In the genomic region with DNA sequence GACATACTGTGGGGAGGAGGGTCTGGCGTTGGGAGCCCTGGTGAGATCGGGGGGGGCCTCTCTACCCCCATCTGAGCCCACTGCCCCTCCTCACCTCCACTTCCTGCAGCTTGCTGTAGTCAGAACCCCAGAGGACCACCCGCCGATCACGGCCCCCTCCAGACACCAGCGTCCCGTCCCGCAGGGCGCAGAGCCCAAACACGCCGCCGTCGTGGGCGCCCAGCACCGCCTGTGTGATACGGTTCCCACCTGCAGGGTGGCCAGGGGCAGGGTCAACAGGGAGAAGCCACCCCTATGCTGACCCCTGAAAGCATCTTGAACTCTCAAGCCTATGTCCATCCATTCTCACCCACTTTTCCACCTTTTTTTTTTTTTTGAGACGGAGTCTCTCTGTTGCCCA, we compare ENCODE assay signal across 18 cellular contexts. TPM values are rescaled to one million over a fixed set of nuclear protein-coding genes. Genes with fewer than 3 reads are reported as not detected.
DNase-seq lines count a peak whose midpoint lies in the region; ATAC-seq, FAIRE-seq and TF ChIP-seq lines count a peak whose summit lies in the region.
"Had no signal": no experiment of that assay in that cellular context is flagged by ENCODE, and none has a peak within 500 bp of the region (broad histone marks: within the 10 kb centered on the region; RNA-seq: fewer than 3 reads in every experiment).

No MANE protein-coding gene starts in this region.

- H3K4me1 Mint-ChIP-seq in natural killer cell treated with Interleukin-12 subunit alpha and Interleukin-12 subunit beta and Interleukin-15 and Interleukin-18, amount 100 ng/mL, for 72 hours (ENCODE audit: low read depth in 2 of 2): peaks cover 14 to 18% of the 10 kb centered on the region in 2 donors
- peaks cover 0 to 4% of the 10 kb centered on the region in 2 donors for H3K4me1 Mint-ChIP-seq in natural killer cell
- peaks cover 22% of the 10 kb centered on the region for H3K4me1 Mint-ChIP-seq in stimulated activated effector memory CD8-positive, alpha-beta T cell treated with anti-CD3 and anti-CD28 coated beads, Interleukin-12 subunit alpha, Interleukin-12 subunit beta, amount 100 ng/mL, for 72 hours
- H3K4me1 Mint-ChIP-seq: CD14-positive monocyte had no signal

- H3K9me1 ChIP-seq in K562 (ENCODE audit: control insufficient read depth, insufficient read depth, low read length): no peaks in the 10 kb centered on the region

- H3K4me1 ChIP-seq in K562 (replicated peaks in 1 of 2; ENCODE audit: control insufficient read depth in 2 of 2, insufficient read depth in 2 of 2, low read length in 2 of 2) (peaks cover 3 to 12% of the 10 kb centered on the region in 2 experiments; a peak in 3 of 5 replicates), stomach (peaks cover 0 to 3% (median under 1%) of the 10 kb centered on the region in 4 donors)

- in situ Hi-C loops in K562 (cut with MboI): no loop called here

- no peak overlapping the region for H3K4me3 Mint-ChIP-seq in natural killer cell treated with Interleukin-12 subunit alpha and Interleukin-12 subunit beta and Interleukin-15 and Interleukin-18, amount 100 ng/mL, for 72 hours
- no peak overlapping the region for H3K4me3 Mint-ChIP-seq in natural killer cell
- H3K4me3 Mint-ChIP-seq in stimulated activated effector memory CD8-positive, alpha-beta T cell treated with anti-CD3 and anti-CD28 coated beads, Interleukin-12 subunit alpha, Interleukin-12 subunit beta, amount 100 ng/mL, for 72 hours: no peak overlapping the region
- H3K4me3 Mint-ChIP-seq: CD14-positive monocyte; CD4-positive, alpha-beta memory T cell; H9 had no signal

- H3K27me3 ChIP-seq in K562 (ENCODE audit: control insufficient read depth in 2 of 2, insufficient read depth in 2 of 2, low read length in 2 of 2) (no peaks in the 10 kb centered on the region), stomach (no peaks in the 10 kb centered on the region)
- H3K27me3 ChIP-seq: BLaER1 had no signal

- POLR2A ChIA-PET in K562 (lab: Yijun Ruan, JAX): interaction anchor here (3.8 kb wide), 1 partner anchor 12 kb away, joined by 19 read pairs; no protein-coding TSS in a partner anchor

- 94% methylated on average over 14 of the region's 17 CpGs for WGBS in K562 (ENCODE audit: insufficient coverage, low coverage, missing lambda C conversion rate)
- 90 to 94% (median 92%) methylated on average over 6 to 17 of the region's 17 CpGs for WGBS in stomach, 5 donors

- H3K27me3 Mint-ChIP-seq in natural killer cell treated with Interleukin-12 subunit alpha and Interleukin-12 subunit beta and Interleukin-15 and Interleukin-18, amount 100 ng/mL, for 72 hours: no peaks in the 10 kb centered on the region
- no peaks in the 10 kb centered on the region for H3K27me3 Mint-ChIP-seq in natural killer cell (ENCODE audit: low read depth in 2 of 2)
- H3K27me3 Mint-ChIP-seq: CD4-positive, alpha-beta memory T cell had no signal

- TF ChIP-seq POLR2A in K562 (conservative IDR thresholded peaks at IDR 0.05): no peak
- TF ChIP-seq POLR2A in stomach (IDR thresholded peaks at IDR 0.05): no peak

- DNase-seq in natural killer cell treated with Interleukin-12 subunit alpha and Interleukin-12 subunit beta and Interleukin-15 and Interleukin-18, amount 100 ng/mL, for 72 hours (ENCODE audit: low spot score): no peak
- no peak for DNase-seq in natural killer cell
- no peak for DNase-seq in K562 (ENCODE audit: extremely low read depth in 1 of 4, low spot score in 3 of 4)
- DNase-seq in stimulated activated effector memory CD8-positive, alpha-beta T cell treated with anti-CD3 and anti-CD28 coated beads, Interleukin-12 subunit alpha, Interleukin-12 subunit beta, amount 100 ng/mL, for 72 hours (ENCODE audit: low spot score in 2 of 2): no peak
- DNase-seq in stomach: no peak
- DNase-seq in GF-D8 (lab: John Stamatoyannopoulos, UW): no peak
- no peak for DNase-seq in posterior cingulate gyrus
- DNase-seq: 8988T; CD4-positive, alpha-beta memory T cell; DMS79 treated with DMSO at 0.1 percent for 48 hours; GOT3; H9 had no signal

- no peaks in the 10 kb centered on the region for H3K9me3 ChIP-seq in K562 (replicated peaks; ENCODE audit: control insufficient read depth, insufficient read depth, low read depth, low read length)
- H3K9me3 ChIP-seq in stomach: no peaks in the 10 kb centered on the region
- H3K9me3 ChIP-seq: BLaER1 had no signal

- no TSS peak for BruUV-seq in K562 (replicated peaks; lab: Mats Ljungman, UMichigan)

- no peak for FAIRE-seq in K562 (lab: Jason Lieb, UNC)
- FAIRE-seq: GM12878 had no signal

- TF ChIP-seq CTCF in natural killer cell (IDR thresholded peaks at IDR 0.05) (no peak), K562 (IDR thresholded peaks at IDR 0.05 in 2 of 3, conservative IDR thresholded peaks at IDR 0.05 in 1 of 3; ENCODE audit: insufficient read depth in 2 of 3, low read depth in 1 of 3, low read length in 3 of 3) (no peak), stomach (IDR thresholded peaks at IDR 0.05) (no peak)

- H3K27ac ChIP-seq in K562 (ENCODE audit: extremely low read depth, low read depth, low read length) (no peak overlapping the region), stomach (no peak overlapping the region)
- H3K27ac ChIP-seq: BLaER1, HL-60 had no signal

- ATAC-seq in natural killer cell treated with Interleukin-12 subunit alpha and Interleukin-12 subunit beta and Interleukin-15 and Interleukin-18, amount 100 ng/mL, for 72 hours: peak; percentile 28 to 43
- ATAC-seq in natural killer cell (no peak), K562 (no peak)
- ATAC-seq in stimulated activated effector memory CD8-positive, alpha-beta T cell treated with anti-CD3 and anti-CD28 coated beads, Interleukin-12 subunit alpha, Interleukin-12 subunit beta, amount 100 ng/mL, for 72 hours: no peak
- ATAC-seq: GM12878 had no signal

- no peak for TF ChIP-seq EP300 in K562 (IDR thresholded peaks at IDR 0.05; ENCODE audit: low read length)
- TF ChIP-seq EP300 in stomach (IDR thresholded peaks at IDR 0.05): no peak

- H3K79me2 ChIP-seq in K562 (ENCODE audit: control insufficient read depth, insufficient read depth, low read length): peaks cover 5% of the 10 kb centered on the region; the same call in 2 of the 3 replicates

- H4K20me1 ChIP-seq in K562 (replicated peaks; ENCODE audit: control insufficient read depth, insufficient read depth, low read length): no peaks in the 10 kb centered on the region
- H4K20me1 ChIP-seq: BLaER1 had no signal

- intact Hi-C loops in natural killer cell (cut with micrococcal nuclease): no loop called here
- intact Hi-C loops in K562 (cut with micrococcal nuclease): no loop called here
- intact Hi-C loops in stomach (cut with DNase I; ENCODE audit: low total_unique reads): no loop called here
- intact Hi-C loops in posterior cingulate gyrus (cut with DNase I): no loop called here

- no peak for TF ChIP-seq RAD21 in K562 (CRISPR knock-in tag; conservative IDR thresholded peaks at IDR 0.05 in 1 of 2, IDR thresholded peaks at IDR 0.05 in 1 of 2)

- H2AFZ ChIP-seq in K562 (ENCODE audit: low read depth, low read length): no peak overlapping the region

- H3K36me3 Mint-ChIP-seq in natural killer cell treated with Interleukin-12 subunit alpha and Interleukin-12 subunit beta and Interleukin-15 and Interleukin-18, amount 100 ng/mL, for 72 hours: peaks cover 23% of the 10 kb centered on the region
- H3K36me3 Mint-ChIP-seq in natural killer cell: no peaks in the 10 kb centered on the region
- H3K36me3 Mint-ChIP-seq in stimulated activated effector memory CD8-positive, alpha-beta T cell treated with anti-CD3 and anti-CD28 coated beads, Interleukin-12 subunit alpha, Interleukin-12 subunit beta, amount 100 ng/mL, for 72 hours: peaks cover 100% of the 10 kb centered on the region

- H3K9me3 Mint-ChIP-seq in natural killer cell treated with Interleukin-12 subunit alpha and Interleukin-12 subunit beta and Interleukin-15 and Interleukin-18, amount 100 ng/mL, for 72 hours: no peaks in the 10 kb centered on the region
- H3K9me3 Mint-ChIP-seq in natural killer cell: no peaks in the 10 kb centered on the region
- H3K9me3 Mint-ChIP-seq in stimulated activated effector memory CD8-positive, alpha-beta T cell treated with anti-CD3 and anti-CD28 coated beads, Interleukin-12 subunit alpha, Interleukin-12 subunit beta, amount 100 ng/mL, for 72 hours: no peaks in the 10 kb centered on the region
- H3K9me3 Mint-ChIP-seq: CD14-positive monocyte; CD4-positive, alpha-beta memory T cell; H9 had no signal

- no peak overlapping the region for H3K4me3 ChIP-seq in K562
- no peak overlapping the region for H3K4me3 ChIP-seq in stomach
- H3K4me3 ChIP-seq: BLaER1, GM12878 had no signal

- CTCF ChIA-PET in K562 (lab: Yijun Ruan, JAX; ENCODE audit: low intra/inter-chr PET ratio): no interaction called here

- 0 out of 4 replicates have a peak overlapping the region, but pooled peaks of 1 of the 2 experiments have one; percentile 52 for H3K9ac ChIP-seq in K562 (ENCODE audit: insufficient read depth in 1 of 2, low read depth in 2 of 2, low read length in 2 of 2)
- H3K9ac ChIP-seq: BLaER1 had no signal

- H3K36me3 ChIP-seq in K562 (ENCODE audit: control insufficient read depth, insufficient read depth, low read length): peaks cover 64% of the 10 kb centered on the region; the same call in 2 of the 3 replicates
- H3K36me3 ChIP-seq in stomach: peaks cover 38 to 99% (median 98%) of the 10 kb centered on the region in 4 donors

- H3K4me2 ChIP-seq in K562 (ENCODE audit: insufficient read depth, low read length): no peak overlapping the region
- H3K4me2 ChIP-seq: BLaER1 had no signal

- H3K27ac Mint-ChIP-seq in natural killer cell treated with Interleukin-12 subunit alpha and Interleukin-12 subunit beta and Interleukin-15 and Interleukin-18, amount 100 ng/mL, for 72 hours: peak overlapping the region in 1 of 2 donors; percentile 2
- H3K27ac Mint-ChIP-seq in natural killer cell: no peak overlapping the region
- H3K27ac Mint-ChIP-seq in stimulated activated effector memory CD8-positive, alpha-beta T cell treated with anti-CD3 and anti-CD28 coated beads, Interleukin-12 subunit alpha, Interleukin-12 subunit beta, amount 100 ng/mL, for 72 hours: peak overlapping the region; percentile 61

RNA-seq across cellular contexts. Expression of a gene that starts 17.8 kb away (rescaled TPM):
- total RNA-seq in natural killer cell treated with Interleukin-12 subunit alpha and Interleukin-12 subunit beta and Interleukin-15 and Interleukin-18, amount 100 ng/mL, for 72 hours: 100 to 1,000 TPM; 232 to 255 TPM
- total RNA-seq in natural killer cell (100 to 1,000 TPM; 112 to 136 (median 117) TPM), K562 (2014; rRNA removed) (38.8 and 45.0 TPM in 2 replicates), K562 (2014; rRNA removed; fragmentation: Illumina TruSeq; extraction: Trizol) (13.0 and 16.7 TPM in 2 replicates), K562 (2015; rRNA removed; fragmentation: Illumina TruSeq; extraction: Trizol) (19.6 and 21.6 TPM in 2 replicates), K562 (2021) (56.3 and 69.6 TPM in 2 replicates), stomach (100 to 1,000 TPM in 2 of 5 donors, 10 to 100 TPM in 3; 17.8 to 387 (median 33.8) TPM)
- total RNA-seq in K562 (2011; cell fraction: chromatin; rRNA removed; ENCODE audit: low replicate concordance): 111 and 247 TPM in 2 replicates
- 153 and 167 TPM in 2 replicates for total RNA-seq in K562 (2011; cell fraction: nucleolus; rRNA removed)
- total RNA-seq in K562 (2011; cell fraction: nucleoplasm; rRNA removed): 116 and 121 TPM in 2 replicates
- polyA plus RNA-seq in K562 (2011; rRNA removed) (24.8 and 42.3 TPM in 2 replicates), K562 (2014; fragmentation: Illumina TruSeq; extraction: Trizol) (30.7 and 40.9 TPM in 2 replicates), K562 (2014; fragmentation: Nextera tagmentation; extraction: Ambion mirVana) (1 to 10 TPM; 2.6 to 2.7 TPM), K562 (2014; rRNA removed) (50.9 and 53.9 TPM in 2 replicates), stomach (10 to 100 TPM; 28.6 to 53.0 (median 31.8) TPM)
- 33.6 and 35.3 TPM in 2 replicates for polyA plus RNA-seq in K562 (2011; cell fraction: cytosol; rRNA removed)
- 183 and 277 TPM in 2 replicates for polyA plus RNA-seq in K562 (2011; cell fraction: nucleus; rRNA removed)
- 52.0 and 83.3 TPM in 2 replicates for polyA plus RNA-seq in K562 (2012)
- polyA minus RNA-seq in K562 (2011; rRNA and poly(A)+ RNA removed): 17.6 and 20.1 TPM in 2 replicates
- 23.7 and 26.5 TPM in 2 replicates for polyA minus RNA-seq in K562 (2011; cell fraction: cytosol; rRNA and poly(A)+ RNA removed)
- 41.0 and 43.9 TPM in 2 replicates for polyA minus RNA-seq in K562 (2011; cell fraction: nucleus; rRNA and poly(A)+ RNA removed)

RNA-seq across cellular contexts. Expression of a gene that starts 19.4 kb away (rescaled TPM):
- under 1 TPM in 1 of 2 donors, not detected in 1; 0.24 TPM for total RNA-seq in natural killer cell treated with Interleukin-12 subunit alpha and Interleukin-12 subunit beta and Interleukin-15 and Interleukin-18, amount 100 ng/mL, for 72 hours
- total RNA-seq in natural killer cell (under 1 TPM in 2 of 3 donors, not detected in 1; 0.12 to 0.13 TPM), K562 (2014; rRNA removed) (not detected in 2 replicates), K562 (2014; rRNA removed; fragmentation: Illumina TruSeq; extraction: Trizol) (not detected in 2 replicates), K562 (2015; rRNA removed; fragmentation: Illumina TruSeq; extraction: Trizol) (not detected in 2 replicates), K562 (2021) (0.07 and 0.09 TPM in 2 replicates), stomach (1 to 10 TPM; 1.3 to 5.8 (median 2.0) TPM)
- total RNA-seq in K562 (2011; cell fraction: chromatin; rRNA removed; ENCODE audit: low replicate concordance): 0.12 TPM in 2 replicates
- not detected in 2 replicates for total RNA-seq in K562 (2011; cell fraction: nucleolus; rRNA removed)
- total RNA-seq in K562 (2011; cell fraction: nucleoplasm; rRNA removed): not detected in 2 replicates
- polyA plus RNA-seq in K562 (2011; rRNA removed) (0.03 TPM in 1 of 2 replicates, not detected in the other), K562 (2014; fragmentation: Illumina TruSeq; extraction: Trizol) (0.04 and 0.12 TPM in 2 replicates), K562 (2014; fragmentation: Nextera tagmentation; extraction: Ambion mirVana) (not detected), K562 (2014; rRNA removed) (0.03 TPM in 1 of 2 replicates, not detected in the other), stomach (1 to 10 TPM in 2 of 3 donors, under 1 TPM in 1; 0.60 to 3.2 (median 2.9) TPM)
- polyA plus RNA-seq in K562 (2011; cell fraction: cytosol; rRNA removed): 0.03 TPM in 1 of 2 replicates, not detected in the other
- polyA plus RNA-seq in K562 (2011; cell fraction: nucleus; rRNA removed): 0.06 TPM in 2 replicates
- 0.16 and 0.21 TPM in 2 replicates for polyA plus RNA-seq in K562 (2012)
- polyA minus RNA-seq in K562 (2011; rRNA and poly(A)+ RNA removed): not detected in 2 replicates
- polyA minus RNA-seq in K562 (2011; cell fraction: cytosol; rRNA and poly(A)+ RNA removed): not detected in 2 replicates
- polyA minus RNA-seq in K562 (2011; cell fraction: nucleus; rRNA and poly(A)+ RNA removed): 0.13 TPM in 1 of 2 replicates, not detected in the other
- total RNA-seq: A673; CD4-positive, alpha-beta memory T cell; GM12878 had no signal
- polyA plus RNA-seq: AG04450; CD14-positive monocyte; CD4-positive, alpha-beta memory T cell; GM12878 had no signal

RNA-seq across cellular contexts. Expression of a gene that starts 36.8 kb away (rescaled TPM):
- total RNA-seq in natural killer cell treated with Interleukin-12 subunit alpha and Interleukin-12 subunit beta and Interleukin-15 and Interleukin-18, amount 100 ng/mL, for 72 hours: 10 to 100 TPM; 17.0 to 17.5 TPM
- total RNA-seq in natural killer cell (10 to 100 TPM in 1 of 3 donors, 1 to 10 TPM in 2; 8.2 to 10.4 (median 9.0) TPM), K562 (2014; rRNA removed) (5.5 and 7.7 TPM in 2 replicates), K562 (2014; rRNA removed; fragmentation: Illumina TruSeq; extraction: Trizol) (8.4 and 9.0 TPM in 2 replicates), K562 (2015; rRNA removed; fragmentation: Illumina TruSeq; extraction: Trizol) (12.2 and 12.9 TPM in 2 replicates), K562 (2021) (16.8 and 18.8 TPM in 2 replicates), stomach (10 to 100 TPM in 1 of 5 donors, 1 to 10 TPM in 3, under 1 TPM in 1; under 0.01 to 27.5 (median 3.7) TPM)
- total RNA-seq in K562 (2011; cell fraction: chromatin; rRNA removed; ENCODE audit: low replicate concordance): 15.8 and 30.8 TPM in 2 replicates
- total RNA-seq in K562 (2011; cell fraction: nucleolus; rRNA removed): 9.5 TPM in 2 replicates
- total RNA-seq in K562 (2011; cell fraction: nucleoplasm; rRNA removed): 10.4 and 11.7 TPM in 2 replicates
- polyA plus RNA-seq in K562 (2011; rRNA removed) (14.2 and 16.4 TPM in 2 replicates), K562 (2014; fragmentation: Illumina TruSeq; extraction: Trizol) (10.6 and 12.6 TPM in 2 replicates), K562 (2014; fragmentation: Nextera tagmentation; extraction: Ambion mirVana) (1 to 10 TPM; 1.4 to 2.1 TPM), K562 (2014; rRNA removed) (7.0 and 9.3 TPM in 2 replicates), stomach (1 to 10 TPM; 2.9 to 5.5 (median 4.9) TPM)
- polyA plus RNA-seq in K562 (2011; cell fraction: cytosol; rRNA removed): 23.7 and 30.7 TPM in 2 replicates
- 6.1 and 6.4 TPM in 2 replicates for polyA plus RNA-seq in K562 (2011; cell fraction: nucleus; rRNA removed)
- polyA plus RNA-seq in K562 (2012): 10.3 and 11.1 TPM in 2 replicates
- 11.1 and 13.0 TPM in 2 replicates for polyA minus RNA-seq in K562 (2011; rRNA and poly(A)+ RNA removed)
- polyA minus RNA-seq in K562 (2011; cell fraction: cytosol; rRNA and poly(A)+ RNA removed): 7.8 and 9.7 TPM in 2 replicates
- polyA minus RNA-seq in K562 (2011; cell fraction: nucleus; rRNA and poly(A)+ RNA removed): 2.0 and 2.2 TPM in 2 replicates

RNA-seq across cellular contexts. Expression of a gene that starts 46.6 kb away (rescaled TPM):
- total RNA-seq in natural killer cell treated with Interleukin-12 subunit alpha and Interleukin-12 subunit beta and Interleukin-15 and Interleukin-18, amount 100 ng/mL, for 72 hours: 10 to 100 TPM; 29.0 to 74.0 TPM
- 10 to 100 TPM; 20.7 to 24.5 (median 21.5) TPM for total RNA-seq in natural killer cell
- total RNA-seq in K562 (2011; cell fraction: chromatin; rRNA removed; ENCODE audit: low replicate concordance): 167 and 311 TPM in 2 replicates
- total RNA-seq in K562 (2011; cell fraction: nucleolus; rRNA removed): 156 and 157 TPM in 2 replicates
- total RNA-seq in K562 (2011; cell fraction: nucleoplasm; rRNA removed): 157 and 215 TPM in 2 replicates
- 12.7 and 14.9 TPM in 2 replicates for total RNA-seq in K562 (2014; rRNA removed)
- 13.4 and 13.6 TPM in 2 replicates for total RNA-seq in K562 (2014; rRNA removed; fragmentation: Illumina TruSeq; extraction: Trizol)
- total RNA-seq in K562 (2015; rRNA removed; fragmentation: Illumina TruSeq; extraction: Trizol): 19.6 and 19.8 TPM in 2 replicates
- total RNA-seq in K562 (2021): 21.7 and 24.4 TPM in 2 replicates
- 10.7 and 14.0 TPM in 2 replicates for polyA plus RNA-seq in K562 (2011; rRNA removed)
- 5.8 and 6.6 TPM in 2 replicates for polyA plus RNA-seq in K562 (2011; cell fraction: cytosol; rRNA removed)
- polyA plus RNA-seq in K562 (2011; cell fraction: nucleus; rRNA removed): 109 and 181 TPM in 2 replicates
- 31.1 and 55.4 TPM in 2 replicates for polyA plus RNA-seq in K562 (2012)
- 12.7 and 16.9 TPM in 2 replicates for polyA plus RNA-seq in K562 (2014; fragmentation: Illumina TruSeq; extraction: Trizol)
- 1 to 10 TPM; 2.2 to 2.5 TPM for polyA plus RNA-seq in K562 (2014; fragmentation: Nextera tagmentation; extraction: Ambion mirVana)
- polyA plus RNA-seq in K562 (2014; rRNA removed): 26.3 and 26.8 TPM in 2 replicates
- 13.2 and 19.1 TPM in 2 replicates for polyA minus RNA-seq in K562 (2011; rRNA and poly(A)+ RNA removed)
- polyA minus RNA-seq in K562 (2011; cell fraction: cytosol; rRNA and poly(A)+ RNA removed): 7.3 and 11.5 TPM in 2 replicates
- polyA minus RNA-seq in K562 (2011; cell fraction: nucleus; rRNA and poly(A)+ RNA removed): 49.4 and 54.7 TPM in 2 replicates
- total RNA-seq in stomach: 10 to 100 TPM in 3 of 5 donors, 1 to 10 TPM in 2; 5.1 to 44.9 (median 11.9) TPM
- polyA plus RNA-seq in stomach: 1 to 10 TPM; 1.9 to 2.4 (median 2.1) TPM
- polyA plus RNA-seq: CD14-positive monocyte had no signal

Comparison
In these comparisons a context has a peak if more than half of its experiments do, and no peak if none do; other contexts are left out.
1. ATAC-seq: peak in natural killer cell treated with Interleukin-12 subunit alpha and Interleukin-12 subunit beta and Interleukin-15 and Interleukin-18, amount 100 ng/mL, for 72 hours (2 of 2); none in natural killer cell (0 of 3), K562 (single experiment) and stimulated activated effector memory CD8-positive, alpha-beta T cell treated with anti-CD3 and anti-CD28 coated beads, Interleukin-12 subunit alpha, Interleukin-12 subunit beta, amount 100 ng/mL, for 72 hours (single experiment).